In the genomic region with DNA sequence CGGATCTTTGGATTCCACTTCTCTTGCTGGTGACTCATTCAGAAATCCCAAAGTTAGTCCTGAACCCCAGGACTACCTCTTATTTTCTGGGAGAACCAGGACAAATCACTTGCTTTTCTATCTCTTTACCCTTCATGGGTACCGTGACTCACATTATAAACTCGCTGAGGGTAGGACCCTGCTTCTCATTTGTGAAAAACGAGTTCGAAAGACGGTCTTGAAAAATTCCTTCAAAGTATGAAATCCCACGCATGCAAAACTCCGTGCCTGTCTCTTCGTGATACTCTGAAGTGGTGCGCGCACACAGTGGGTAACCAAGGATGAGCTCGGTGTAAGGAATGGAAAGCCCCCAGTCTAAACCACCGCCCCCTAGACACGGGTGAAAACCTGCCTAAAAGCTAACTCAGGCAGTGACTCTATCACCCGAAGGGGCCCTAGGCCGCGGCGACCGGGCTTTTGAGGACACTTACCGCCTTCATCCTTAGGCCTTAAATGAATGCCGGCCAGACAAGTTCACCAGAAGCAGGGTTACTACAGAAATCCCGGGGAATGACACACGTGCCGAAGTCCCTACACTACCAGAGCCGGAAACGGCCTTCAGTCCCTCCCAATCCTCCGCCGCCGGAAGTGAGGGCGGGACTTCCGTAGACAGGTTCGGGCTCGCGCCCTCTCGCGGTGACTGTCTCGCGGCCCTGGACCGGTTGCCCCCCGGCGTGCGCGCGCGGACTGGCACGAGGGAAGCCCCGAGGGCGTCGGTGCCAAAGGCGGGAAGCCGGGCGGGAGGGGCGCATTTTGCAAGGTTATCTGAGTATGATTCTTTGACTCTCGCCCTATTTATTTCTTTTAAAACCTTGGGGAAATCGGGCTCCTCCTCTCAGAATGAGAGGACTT, we compare ENCODE assay signal across 8 cellular contexts.
A peak's percentile ranks its signal among the peaks of the same experiment; 100 is the strongest.
DNase-seq lines count a peak whose midpoint lies in the region; ATAC-seq and TF ChIP-seq lines count a peak whose summit lies in the region.

A gene with protein sequence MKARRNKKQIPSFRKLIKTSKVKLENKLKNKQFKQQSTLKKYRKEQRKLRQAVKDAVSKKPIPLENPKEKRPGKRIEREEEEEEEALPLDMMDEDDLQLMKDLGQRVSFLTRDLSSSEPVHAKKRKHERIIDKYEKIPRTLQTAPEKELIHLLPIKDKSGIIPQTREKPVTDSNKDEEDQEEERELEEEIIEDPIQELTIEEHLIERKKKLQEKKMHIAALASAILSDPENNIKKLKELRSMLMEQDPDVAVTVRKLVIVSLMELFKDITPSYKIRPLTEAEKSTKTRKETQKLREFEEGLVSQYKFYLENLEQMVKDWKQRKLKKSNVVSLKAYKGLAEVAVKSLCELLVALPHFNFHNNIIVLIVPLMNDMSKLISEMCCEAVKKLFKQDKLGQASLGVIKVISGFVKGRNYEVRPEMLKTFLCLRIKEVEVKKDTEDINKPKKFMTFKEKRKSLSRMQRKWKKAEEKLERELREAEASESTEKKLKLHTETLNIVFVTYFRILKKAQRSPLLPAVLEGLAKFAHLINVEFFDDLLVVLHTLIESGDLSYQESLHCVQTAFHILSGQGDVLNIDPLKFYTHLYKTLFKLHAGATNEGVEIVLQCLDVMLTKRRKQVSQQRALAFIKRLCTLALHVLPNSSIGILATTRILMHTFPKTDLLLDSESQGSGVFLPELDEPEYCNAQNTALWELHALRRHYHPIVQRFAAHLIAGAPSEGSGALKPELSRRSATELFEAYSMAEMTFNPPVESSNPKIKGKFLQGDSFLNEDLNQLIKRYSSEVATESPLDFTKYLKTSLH (minus strand): TSS at position 580 of the 891 bp plus-strand sequence. CDS start 101 bp downstream, at position 479.

- peak; percentile 69 for TF ChIP-seq CTCF in AG09319 (IDR thresholded peaks at IDR 0.05; ENCODE audit: low read depth, low read length)

- peak; percentile 75 for DNase-seq in AG09319 (ENCODE audit: extremely low read depth, low read depth)
- DNase-seq in NCI-H345 (lab: John Stamatoyannopoulos, UW) = peak; percentile 94
- peak; percentile 90 to 97 (median 95) for DNase-seq in activated CD4-positive, CD25-positive, alpha-beta regulatory T cell (lab: John Stamatoyannopoulos, UW)
- DNase-seq in central memory CD8-positive, alpha-beta T cell (ENCODE audit: low spot score in 2 of 2) = peak; percentile 89 to 95
- DNase-seq in iris pigment epithelial cell (ENCODE audit: low read depth) = peak; percentile 96
- DNase-seq in stimulated activated CD4-positive, alpha-beta T cell treated with anti-CD3 and anti-CD28 coated beads, Interleukin-12 subunit alpha, Interleukin-12 subunit beta, amount 100 ng/mL, for 24 hours (ENCODE audit: low read depth in 2 of 2) = peak; percentile 95 to 98

- H3K4me1 Mint-ChIP-seq in central memory CD8-positive, alpha-beta T cell = peaks cover 33% of the 10 kb centered on the region

- peak within 1 kb of the TSS; percentile 99 for H3K27ac Mint-ChIP-seq in central memory CD8-positive, alpha-beta T cell (ENCODE audit: low read depth)

- H3K9me3 Mint-ChIP-seq in central memory CD8-positive, alpha-beta T cell = no peaks in the 10 kb centered on the region

- peaks cover 21% of the 10 kb centered on the region for H3K36me3 Mint-ChIP-seq in central memory CD8-positive, alpha-beta T cell (ENCODE audit: insufficient read depth)

- H3K27me3 Mint-ChIP-seq in central memory CD8-positive, alpha-beta T cell = no peaks in the 10 kb centered on the region

- ATAC-seq in GM18909 (IDR thresholded peaks at IDR 0.05; ENCODE audit: poor library complexity, unreplicated experiment) = peak; percentile 99
- peak; percentile 99 for ATAC-seq in HG03175 (IDR thresholded peaks at IDR 0.05; ENCODE audit: unreplicated experiment)
- ATAC-seq in central memory CD8-positive, alpha-beta T cell (replicated peaks; ENCODE audit: extremely low read depth, poor library complexity, severe bottlenecking) = peak; percentile 91

- H3K4me3 Mint-ChIP-seq in central memory CD8-positive, alpha-beta T cell = peak within 1 kb of the TSS; percentile 94

Comparison
In these comparisons a context has a peak if more than half of its experiments do, and no peak if none do; other contexts are left out.
1. Peak in every context shown above with its lines: DNase-seq and ATAC-seq.